In the genomic region with DNA sequence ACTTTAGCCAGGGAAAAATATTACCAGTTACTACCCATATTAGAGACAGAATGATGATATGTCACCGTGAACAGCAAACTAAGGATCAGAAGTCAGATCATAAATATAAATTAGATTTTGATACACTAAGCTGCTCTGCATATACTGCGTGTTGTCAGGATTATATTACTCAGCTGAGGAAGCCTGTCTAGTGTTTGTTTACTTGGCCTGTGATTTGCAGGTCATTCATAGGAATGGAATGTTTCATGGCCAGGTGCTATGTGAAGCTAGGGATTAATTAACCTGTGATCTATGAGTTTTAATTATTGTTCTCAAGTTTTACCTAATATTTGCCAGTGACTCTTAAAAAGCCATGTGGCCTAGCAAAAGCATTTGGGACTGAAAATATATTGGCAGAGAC, we compare ENCODE assay signal across 16 cellular contexts.
"Had no signal": no experiment of that assay in that cellular context is flagged by ENCODE, and none has a peak within 500 bp of the region (broad histone marks: within the 10 kb centered on the region; RNA-seq: fewer than 3 reads in every experiment).

No MANE protein-coding gene starts in this region.

- H3K27ac ChIP-seq: dorsolateral prefrontal cortex, neutrophil, thoracic aorta, VCaP had no signal

- H3K9me3 ChIP-seq: neutrophil, thoracic aorta had no signal

- H3K36me3 ChIP-seq: neutrophil, thoracic aorta had no signal

- H3K27me3 ChIP-seq: dorsolateral prefrontal cortex, neutrophil had no signal

- ATAC-seq: activated naive CD8-positive, alpha-beta T cell treated with anti-CD3 and anti-CD28 coated beads, Interleukin-2, amount 50 U/mL, for 24 hours; left ventricle myocardium superior; natural killer cell; stimulated activated effector memory CD8-positive, alpha-beta T cell treated with anti-CD3 and anti-CD28 coated beads, Interleukin-12 subunit alpha, Interleukin-12 subunit beta, amount 100 ng/mL, for 72 hours had no signal

- DNase-seq: activated CD4-positive, alpha-beta T cell treated with anti-CD3 and anti-CD28 coated beads for 1 hour; activated CD4-positive, alpha-beta T cell treated with anti-CD3 and anti-CD28 coated beads, Interleukin-2, amount 50 U/mL, for 48 hours; activated naive CD4-positive, alpha-beta T cell treated with anti-CD3 and anti-CD28 coated beads for 36 hours; activated naive CD8-positive, alpha-beta T cell treated with anti-CD3 and anti-CD28 coated beads, Interleukin-2, amount 50 U/mL, for 24 hours; activated T-cell treated with anti-CD3 and anti-CD28 coated beads, Interleukin-2, amount 50 U/mL, for 1 hour; aorta; dorsolateral prefrontal cortex; endodermal cell; erythroblast; left ventricle myocardium superior; mesenchymal stem cell; natural killer cell had no signal

- H3K4me3 ChIP-seq: dorsolateral prefrontal cortex, thoracic aorta had no signal
